1 cellular context compared by ENCODE assay signal in genomic region chr5:132313961-132314432, GRCh38.
TF ChIP-seq lines count a peak whose summit lies in the region.

No MANE protein-coding gene starts in this region.

TF ChIP-seq in K562, 482 proteins besides CTCF, POLR2A, EP300 and RAD21 (continues in another document):
- TF ChIP-seq EP400 (IDR thresholded peaks at IDR 0.05) (no peak), ARNT (IDR thresholded peaks at IDR 0.05) (0 out of 4 replicates have a peak, but pooled peaks of 1 of the 2 experiments have one; percentile 45), POLR2H (tag; IDR thresholded peaks at IDR 0.05; ENCODE audit: low read depth) (no peak), CCNT2 (IDR thresholded peaks at IDR 0.05; ENCODE audit: borderline replicate concordance, extremely low read depth, insufficient read length, low read depth, low read length) (peak; percentile 79), SOX6 (IDR thresholded peaks at IDR 0.05) (peak; percentile 83; the same call in 1 of the 2 replicates), MITF (IDR thresholded peaks at IDR 0.05) (no peak; the same call in 1 of the 2 replicates), TCF15 (CRISPR knock-in tag; IDR thresholded peaks at IDR 0.05) (no peak), FOXM1 (IDR thresholded peaks at IDR 0.05; ENCODE audit: low read depth) (peak; percentile 53; the same call in 1 of the 2 replicates), FOXM1 (CRISPR knock-in tag; IDR thresholded peaks at IDR 0.05; ENCODE audit: low read depth) (no peak), STAT5A (IDR thresholded peaks at IDR 0.05; ENCODE audit: borderline replicate concordance, low read length) (peak; percentile 81; the same call in 1 of the 2 replicates), RUNX1 (IDR thresholded peaks at IDR 0.05; ENCODE audit: low read depth) (peak; percentile 70; the same call in 1 of the 2 replicates), NCOA1 (IDR thresholded peaks at IDR 0.05; ENCODE audit: low read depth) (peak; percentile 75; the same call in 1 of the 2 replicates), SMARCE1 (IDR thresholded peaks at IDR 0.05) (peak; percentile 74; the same call in 1 of the 2 replicates), ZBTB17 (CRISPR knock-in tag; IDR thresholded peaks at IDR 0.05) (0 out of 2 replicates have a peak, but pooled peaks have one; percentile 31), TEAD4 (IDR thresholded peaks at IDR 0.05; ENCODE audit: low read length) (peak; percentile 90), TEAD4 (CRISPR knock-in tag; IDR thresholded peaks at IDR 0.05; ENCODE audit: borderline replicate concordance) (no peak), NR2C1 (IDR thresholded peaks at IDR 0.05) (no peak; the same call in 1 of the 2 replicates), NR2C1 (tag; IDR thresholded peaks at IDR 0.05) (peak; percentile 60), NCOR1 (IDR thresholded peaks at IDR 0.05) (peak; percentile 98), JUND (IDR thresholded peaks at IDR 0.05; ENCODE audit: borderline replicate concordance, low read depth, low read length) (peak; percentile 68), JUND (tag; IDR thresholded peaks at IDR 0.05; ENCODE audit: borderline replicate concordance, low read depth, low read length) (peak; percentile 73; the same call in 1 of the 3 replicates), MAZ (CRISPR knock-in tag; conservative IDR thresholded peaks at IDR 0.05 in 1 of 2, IDR thresholded peaks at IDR 0.05 in 1 of 2) (peak in 1 of 2 experiments; percentile 54; a peak in 1 of 4 replicates), HDAC6 (IDR thresholded peaks at IDR 0.05; ENCODE audit: low read depth, low read length) (no peak), SMAD3 (CRISPR knock-in tag; conservative IDR thresholded peaks at IDR 0.05) (no peak), TRIM24 (IDR thresholded peaks at IDR 0.05) (peak; percentile 64 to 76; a peak in 2 of 4 replicates), CTBP1 (IDR thresholded peaks at IDR 0.05; ENCODE audit: borderline replicate concordance) (peak; percentile 64; the same call in 1 of the 2 replicates), PKNOX1 (IDR thresholded peaks at IDR 0.05) (peak; percentile 74), TRIM28 (IDR thresholded peaks at IDR 0.05) (0 out of 2 replicates have a peak, but pooled peaks have one; percentile 18), CBFA2T2 (conservative IDR thresholded peaks at IDR 0.05) (peak; percentile 96), ZNF449 (CRISPR knock-in tag; IDR thresholded peaks at IDR 0.05) (no peak), NFRKB (IDR thresholded peaks at IDR 0.05; ENCODE audit: low read depth) (peak; percentile 40; the same call in 1 of the 2 replicates), ZNF740 (CRISPR knock-in tag; IDR thresholded peaks at IDR 0.05) (no peak), ZNF740 (tag; IDR thresholded peaks at IDR 0.05) (0 out of 4 replicates have a peak, but pooled peaks of 1 of the 2 experiments have one; percentile 43), DPF2 (IDR thresholded peaks at IDR 0.05) (peak; percentile 88), TOE1 (IDR thresholded peaks at IDR 0.05; ENCODE audit: borderline replicate concordance) (0 out of 2 replicates have a peak, but pooled peaks have one; percentile 41), TOE1 (CRISPR knock-in tag; IDR thresholded peaks at IDR 0.05; ENCODE audit: borderline replicate concordance, low read depth) (no peak), MAFF (IDR thresholded peaks at IDR 0.05; ENCODE audit: low read length) (0 out of 2 replicates have a peak, but pooled peaks have one; percentile 3), TBL1XR1 (IDR thresholded peaks at IDR 0.05; ENCODE audit: low read length in 2 of 2) (peak; percentile 77 to 81; a peak in 2 of 4 replicates), CXXC5 (CRISPR knock-in tag; IDR thresholded peaks at IDR 0.05) (peak; percentile 64), HDAC3 (IDR thresholded peaks at IDR 0.05; ENCODE audit: borderline replicate concordance, partially characterized antibody) (peak; percentile 68), TCF3 (CRISPR knock-in tag; IDR thresholded peaks at IDR 0.05) (peak; percentile 98), ARID1B (IDR thresholded peaks at IDR 0.05) (peak; percentile 96), KDM1A (IDR thresholded peaks at IDR 0.05) (peak; percentile 69 to 83), ATF6 (CRISPR knock-in tag; IDR thresholded peaks at IDR 0.05) (0 out of 2 replicates have a peak, but pooled peaks have one; percentile 57), MTA3 (IDR thresholded peaks at IDR 0.05; ENCODE audit: borderline replicate concordance) (peak; percentile 45; the same call in 1 of the 2 replicates), BHLHE40 (IDR thresholded peaks at IDR 0.05; ENCODE audit: low read length) (0 out of 2 replicates have a peak, but pooled peaks have one; percentile 17), SMARCA4 (IDR thresholded peaks at IDR 0.05) (peak; percentile 88), ESRRA (IDR thresholded peaks at IDR 0.05; ENCODE audit: borderline replicate concordance, low read depth) (peak; percentile 75), KLF16 (IDR thresholded peaks at IDR 0.05) (peak; percentile 92; the same call in 1 of the 2 replicates), PHB2 (IDR thresholded peaks at IDR 0.05; ENCODE audit: low read depth) (peak; percentile 86; the same call in 1 of the 2 replicates), MCM5 (IDR thresholded peaks at IDR 0.05; ENCODE audit: low read depth) (no peak), SMARCB1 (IDR thresholded peaks at IDR 0.05; ENCODE audit: insufficient read length, low read depth) (no peak), HNRNPK (IDR thresholded peaks at IDR 0.05; ENCODE audit: low read depth, low read length, poor library complexity, severe bottlenecking) (no peak), FOXP1 (CRISPR knock-in tag; IDR thresholded peaks at IDR 0.05) (no peak), CC2D1A (IDR thresholded peaks at IDR 0.05) (peak; percentile 95; the same call in 1 of the 2 replicates), NFE2 (IDR thresholded peaks at IDR 0.05; ENCODE audit: low read depth) (peak; percentile 14; the same call in 1 of the 2 replicates), RCOR1 (IDR thresholded peaks at IDR 0.05; ENCODE audit: borderline replicate concordance in 1 of 2, low read depth in 2 of 2, low read length in 2 of 2) (peak; percentile 36 to 89; a peak in 3 of 4 replicates), MYNN (IDR thresholded peaks at IDR 0.05) (peak; percentile 68; the same call in 1 of the 2 replicates), MYNN (CRISPR knock-in tag; IDR thresholded peaks at IDR 0.05) (no peak)
- TF ChIP-seq, protein P1, sequence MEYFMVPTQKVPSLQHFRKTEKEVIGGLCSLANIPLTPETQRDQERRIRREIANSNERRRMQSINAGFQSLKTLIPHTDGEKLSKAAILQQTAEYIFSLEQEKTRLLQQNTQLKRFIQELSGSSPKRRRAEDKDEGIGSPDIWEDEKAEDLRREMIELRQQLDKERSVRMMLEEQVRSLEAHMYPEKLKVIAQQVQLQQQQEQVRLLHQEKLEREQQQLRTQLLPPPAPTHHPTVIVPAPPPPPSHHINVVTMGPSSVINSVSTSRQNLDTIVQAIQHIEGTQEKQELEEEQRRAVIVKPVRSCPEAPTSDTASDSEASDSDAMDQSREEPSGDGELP (CRISPR knock-in tag; IDR thresholded peaks at IDR 0.05; ENCODE audit: borderline replicate concordance) = peak; percentile 69
- TF ChIP-seq, protein P2, sequence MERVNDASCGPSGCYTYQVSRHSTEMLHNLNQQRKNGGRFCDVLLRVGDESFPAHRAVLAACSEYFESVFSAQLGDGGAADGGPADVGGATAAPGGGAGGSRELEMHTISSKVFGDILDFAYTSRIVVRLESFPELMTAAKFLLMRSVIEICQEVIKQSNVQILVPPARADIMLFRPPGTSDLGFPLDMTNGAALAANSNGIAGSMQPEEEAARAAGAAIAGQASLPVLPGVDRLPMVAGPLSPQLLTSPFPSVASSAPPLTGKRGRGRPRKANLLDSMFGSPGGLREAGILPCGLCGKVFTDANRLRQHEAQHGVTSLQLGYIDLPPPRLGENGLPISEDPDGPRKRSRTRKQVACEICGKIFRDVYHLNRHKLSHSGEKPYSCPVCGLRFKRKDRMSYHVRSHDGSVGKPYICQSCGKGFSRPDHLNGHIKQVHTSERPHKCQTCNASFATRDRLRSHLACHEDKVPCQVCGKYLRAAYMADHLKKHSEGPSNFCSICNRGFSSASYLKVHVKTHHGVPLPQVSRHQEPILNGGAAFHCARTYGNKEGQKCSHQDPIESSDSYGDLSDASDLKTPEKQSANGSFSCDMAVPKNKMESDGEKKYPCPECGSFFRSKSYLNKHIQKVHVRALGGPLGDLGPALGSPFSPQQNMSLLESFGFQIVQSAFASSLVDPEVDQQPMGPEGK (CRISPR knock-in tag; IDR thresholded peaks at IDR 0.05; ENCODE audit: borderline replicate concordance) = no peak
- TF ChIP-seq, protein P3, sequence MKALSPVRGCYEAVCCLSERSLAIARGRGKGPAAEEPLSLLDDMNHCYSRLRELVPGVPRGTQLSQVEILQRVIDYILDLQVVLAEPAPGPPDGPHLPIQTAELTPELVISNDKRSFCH (CRISPR knock-in tag; IDR thresholded peaks at IDR 0.05) = no peak
- TF ChIP-seq, protein P3 (tag; IDR thresholded peaks at IDR 0.05) = 0 out of 2 replicates have a peak, but pooled peaks have one; percentile 23
- TF ChIP-seq, protein P4, sequence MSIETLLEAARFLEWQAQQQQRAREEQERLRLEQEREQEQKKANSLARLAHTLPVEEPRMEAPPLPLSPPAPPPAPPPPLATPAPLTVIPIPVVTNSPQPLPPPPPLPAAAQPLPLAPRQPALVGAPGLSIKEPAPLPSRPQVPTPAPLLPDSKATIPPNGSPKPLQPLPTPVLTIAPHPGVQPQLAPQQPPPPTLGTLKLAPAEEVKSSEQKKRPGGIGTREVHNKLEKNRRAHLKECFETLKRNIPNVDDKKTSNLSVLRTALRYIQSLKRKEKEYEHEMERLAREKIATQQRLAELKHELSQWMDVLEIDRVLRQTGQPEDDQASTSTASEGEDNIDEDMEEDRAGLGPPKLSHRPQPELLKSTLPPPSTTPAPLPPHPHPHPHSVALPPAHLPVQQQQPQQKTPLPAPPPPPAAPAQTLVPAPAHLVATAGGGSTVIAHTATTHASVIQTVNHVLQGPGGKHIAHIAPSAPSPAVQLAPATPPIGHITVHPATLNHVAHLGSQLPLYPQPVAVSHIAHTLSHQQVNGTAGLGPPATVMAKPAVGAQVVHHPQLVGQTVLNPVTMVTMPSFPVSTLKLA (conservative IDR thresholded peaks at IDR 0.05) = peak in 1 of 2 experiments; percentile 57; a peak in 1 of 4 replicates
